Comparison of ENCODE assay signal across 19 cellular contexts in genomic region chr1:70234733-70235132, GRCh38.
"Had no signal": no experiment of that assay in that cellular context is flagged by ENCODE, and none has a peak within 500 bp of the region (broad histone marks: within the 10 kb centered on the region; RNA-seq: fewer than 3 reads in every experiment).

No MANE protein-coding gene starts in this region.

- H3K4me1 ChIP-seq: lower lobe of right lung had no signal

- H3K4me3 Mint-ChIP-seq: activated CD4-positive, alpha-beta memory T cell treated with anti-CD3 and anti-CD28 coated beads for 36 hours; activated naive CD4-positive, alpha-beta T cell treated with anti-CD3 and anti-CD28 coated beads, Interleukin-2, amount 10 ng/mL, durations not matched to agents 7 days and 5 days; activated T-helper 17 cell treated with anti-CD3 and anti-CD28 coated beads, Interleukin-2, amount 50 U/mL, for 72 hours; dendritic cell treated with granulocyte-macrophage colony-stimulating factor and Interleukin-4, amounts not matched to agents 40 ng/mL and 50 ng/mL, for 4 days; nephron had no signal

- H3K4me3 ChIP-seq: adrenal gland, lower lobe of right lung, stomach had no signal

- H3K9me3 Mint-ChIP-seq: activated CD4-positive, alpha-beta memory T cell treated with anti-CD3 and anti-CD28 coated beads for 36 hours; activated naive CD4-positive, alpha-beta T cell treated with anti-CD3 and anti-CD28 coated beads, Interleukin-2, amount 10 ng/mL, durations not matched to agents 7 days and 5 days; activated T-helper 17 cell treated with anti-CD3 and anti-CD28 coated beads, Interleukin-2, amount 50 U/mL, for 72 hours; dendritic cell treated with granulocyte-macrophage colony-stimulating factor and Interleukin-4, amounts not matched to agents 40 ng/mL and 50 ng/mL, for 4 days; nephron had no signal

- H3K9me3 ChIP-seq: lower lobe of right lung, stomach had no signal

- H3K27ac ChIP-seq: lower lobe of right lung, stomach had no signal

- ATAC-seq: activated T-helper 17 cell treated with anti-CD3 and anti-CD28 coated beads, Interleukin-2, amount 50 U/mL, for 72 hours; lower lobe of right lung; T-helper 17 cell had no signal

- H3K27ac Mint-ChIP-seq: activated CD4-positive, alpha-beta memory T cell treated with anti-CD3 and anti-CD28 coated beads for 36 hours; activated T-helper 17 cell treated with anti-CD3 and anti-CD28 coated beads, Interleukin-2, amount 50 U/mL, for 72 hours; dendritic cell treated with granulocyte-macrophage colony-stimulating factor and Interleukin-4, amounts not matched to agents 40 ng/mL and 50 ng/mL, for 4 days had no signal

- H3K4me1 Mint-ChIP-seq: activated T-helper 17 cell treated with anti-CD3 and anti-CD28 coated beads, Interleukin-2, amount 50 U/mL, for 72 hours; nephron had no signal

- H3K27me3 Mint-ChIP-seq: activated CD4-positive, alpha-beta memory T cell treated with anti-CD3 and anti-CD28 coated beads for 36 hours; activated naive CD4-positive, alpha-beta T cell treated with anti-CD3 and anti-CD28 coated beads, Interleukin-2, amount 10 ng/mL, durations not matched to agents 7 days and 5 days; activated T-helper 17 cell treated with anti-CD3 and anti-CD28 coated beads, Interleukin-2, amount 50 U/mL, for 72 hours; dendritic cell treated with granulocyte-macrophage colony-stimulating factor and Interleukin-4, amounts not matched to agents 40 ng/mL and 50 ng/mL, for 4 days; T-helper 17 cell had no signal

- H3K27me3 ChIP-seq: adrenal gland, stomach had no signal

- DNase-seq: activated CD4-positive, alpha-beta memory T cell treated with anti-CD3 and anti-CD28 coated beads for 36 hours; activated naive CD4-positive, alpha-beta T cell treated with anti-CD3 and anti-CD28 coated beads, Interleukin-2, amount 10 ng/mL, durations not matched to agents 7 days and 5 days; activated T-cell treated with anti-CD3 and anti-CD28 coated beads, Interleukin-2, amount 50 U/mL, for 1 hour; adrenal gland; effector CD8-positive, alpha-beta T cell; foreskin fibroblast; glutamatergic neuron; hippocampal formation; islet precursor cell; lower lobe of right lung; nucleus accumbens; posterior cingulate gyrus; retina; stomach; T-helper 17 cell; trophoblast cell had no signal
